16 cellular contexts compared by ENCODE assay signal in genomic region chr2:69717902-69718301, GRCh38. TPM values are rescaled to one million over a fixed set of nuclear protein-coding genes. Genes with fewer than 3 reads are reported as not detected.
A peak's percentile ranks its signal among the peaks of the same experiment; 100 is the strongest.
DNase-seq lines count a peak whose midpoint lies in the region; ATAC-seq and TF ChIP-seq lines count a peak whose summit lies in the region.
"Had no signal": no experiment of that assay in that cellular context is flagged by ENCODE, and none has a peak within 500 bp of the region (broad histone marks: within the 10 kb centered on the region; RNA-seq: fewer than 3 reads in every experiment).

No MANE protein-coding gene starts in this region.

- no peak overlapping the region for H3K4ac ChIP-seq in mesenchymal stem cell (ENCODE audit: low read depth in 1 of 2, low read length in 2 of 2)

- H2BK12ac ChIP-seq in mesenchymal stem cell (ENCODE audit: low read length in 2 of 2) = no peak overlapping the region

- H3K4me3 ChIP-seq in mesenchymal stem cell (ENCODE audit: insufficient read depth in 1 of 2, low read depth in 1 of 2, low read length in 2 of 2) = no peak overlapping the region
- H3K4me3 ChIP-seq: upper lobe of right lung had no signal

- CTCF ChIA-PET in GM10248 (lab: Yijun Ruan, JAX) = interaction anchor here (0.9 to 7.8 kb wide), 8 partner anchors 9 to 157 kb away, joined by 3 to 51 read pairs (median 5); no protein-coding TSS in a partner anchor

- no peak overlapping the region for H4K8ac ChIP-seq in mesenchymal stem cell (ENCODE audit: low read length)

- WGBS in mesenchymal stem cell = 100% methylated on average over 1 of the region's 1 CpG

- no peak overlapping the region for H2AFZ ChIP-seq in mesenchymal stem cell (ENCODE audit: low read depth, low read length)

- H3K4me2 ChIP-seq in mesenchymal stem cell (ENCODE audit: low read length, poor library complexity, severe bottlenecking) = peak overlapping the region; percentile 30

- H3K9ac ChIP-seq in mesenchymal stem cell (ENCODE audit: low read length) = no peak overlapping the region

- H3K36me3 Mint-ChIP-seq in brain = no peaks in the 10 kb centered on the region

- no peak overlapping the region for H3K14ac ChIP-seq in mesenchymal stem cell (ENCODE audit: low read length in 2 of 2)

- H3K23ac ChIP-seq in mesenchymal stem cell (ENCODE audit: low read length in 2 of 2) = no peak overlapping the region

- H3K4me1 Mint-ChIP-seq in brain = peaks cover 21% of the 10 kb centered on the region

- no peak overlapping the region for H4K91ac ChIP-seq in mesenchymal stem cell (ENCODE audit: low read length)

- no peak for TF ChIP-seq CTCF in GM10248 (IDR thresholded peaks at IDR 0.05; ENCODE audit: control extremely low read depth, extremely low read depth, low read depth, missing control alignments)
- TF ChIP-seq CTCF in brain (conservative IDR thresholded peaks at IDR 0.05) = no peak

- H3K4me3 Mint-ChIP-seq in brain = no peak overlapping the region
- H3K4me3 Mint-ChIP-seq: activated T-cell treated with anti-CD3 and anti-CD28 coated beads, Interleukin-2, amount 50 U/mL, for 24 hours had no signal

- DNase-seq in GM10248 (ENCODE audit: extremely low spot score) = peak; percentile 55
- DNase-seq in mesenchymal stem cell = no peak
- no peak for DNase-seq in NCI-H345 treated with DMSO at 0.1 percent for 48 hours (lab: John Stamatoyannopoulos, UW; ENCODE audit: unreplicated experiment)
- DNase-seq in NCI-H2196 (lab: John Stamatoyannopoulos, UW; ENCODE audit: unreplicated experiment) = no peak
- DNase-seq in mucosa of gallbladder (ENCODE audit: low spot score) = no peak
- no peak for DNase-seq in HCEC 1CT
- DNase-seq: activated CD4-positive, alpha-beta T cell treated with anti-CD3 and anti-CD28 coated beads for 48 hours; activated T-cell treated with anti-CD3 and anti-CD28 coated beads, Interleukin-2, amount 50 U/mL, for 24 hours; foreskin fibroblast; NCI-H1048; NCI-H345; stimulated activated CD4-positive, alpha-beta T cell treated with anti-CD3 and anti-CD28 coated beads, Interleukin-2, amount 100 ng/mL, for 24 hours; T-helper 1 cell; upper lobe of right lung had no signal

- peaks cover 19% of the 10 kb centered on the region for H3K4me1 ChIP-seq in mesenchymal stem cell (ENCODE audit: control insufficient read depth, insufficient read depth, low read depth, low read length)
- H3K4me1 ChIP-seq: upper lobe of right lung had no signal

- H2BK120ac ChIP-seq in mesenchymal stem cell (ENCODE audit: low read depth, low read length) = no peak overlapping the region

- H3K79me1 ChIP-seq in mesenchymal stem cell (replicated peaks; ENCODE audit: low read length, poor library complexity, severe bottlenecking) = no peaks in the 10 kb centered on the region

- H3K27me3 ChIP-seq in mesenchymal stem cell (ENCODE audit: control insufficient read depth in 1 of 2, insufficient read depth in 1 of 2, low read length in 2 of 2) = no peaks in the 10 kb centered on the region
- H3K27me3 ChIP-seq: upper lobe of right lung had no signal

- H2BK15ac ChIP-seq in mesenchymal stem cell (ENCODE audit: low read depth, poor library complexity, severe bottlenecking) = no peak overlapping the region

- H3K36me3 ChIP-seq in mesenchymal stem cell (ENCODE audit: control insufficient read depth in 1 of 2, insufficient read depth in 2 of 2, low read depth in 1 of 2, low read length in 2 of 2) = no peaks in the 10 kb centered on the region
- H3K36me3 ChIP-seq: upper lobe of right lung had no signal

- no peak overlapping the region for H2BK5ac ChIP-seq in mesenchymal stem cell (ENCODE audit: low read depth, low read length, poor library complexity, severe bottlenecking)

- H3K9me3 ChIP-seq in mesenchymal stem cell (ENCODE audit: control insufficient read depth, low read length) = no peaks in the 10 kb centered on the region
- H3K9me3 ChIP-seq: upper lobe of right lung had no signal

- peak overlapping the region in 4 of 5 experiments; percentile 62 to 93 (median 74) for H3K27ac Mint-ChIP-seq in brain

- no peak overlapping the region for H2AK5ac ChIP-seq in mesenchymal stem cell (ENCODE audit: low read length, severe bottlenecking)

- H3K9me3 Mint-ChIP-seq in brain = peaks cover 0 to 3% (median 0%) of the 10 kb centered on the region in 5 experiments
- H3K9me3 Mint-ChIP-seq: activated T-cell treated with anti-CD3 and anti-CD28 coated beads, Interleukin-2, amount 50 U/mL, for 24 hours had no signal

- peak; percentile 75 for ATAC-seq in HG03432 (IDR thresholded peaks at IDR 0.05; ENCODE audit: unreplicated experiment)
- ATAC-seq: upper lobe of right lung had no signal

- H3K27me3 Mint-ChIP-seq in brain = peaks cover 4% of the 10 kb centered on the region
- H3K27me3 Mint-ChIP-seq: activated T-cell treated with anti-CD3 and anti-CD28 coated beads, Interleukin-2, amount 50 U/mL, for 24 hours had no signal

- H3K18ac ChIP-seq in mesenchymal stem cell (ENCODE audit: low read depth in 1 of 2, low read length in 2 of 2) = no peak overlapping the region

- POLR2A ChIA-PET in GM10248 (lab: Yijun Ruan, JAX) = no interaction called here

- peak overlapping the region; percentile 35 for H3K27ac ChIP-seq in mesenchymal stem cell (ENCODE audit: low read length, poor library complexity, severe bottlenecking)
- H3K27ac ChIP-seq: upper lobe of right lung had no signal

RNA-seq across cellular contexts. Expression of gene ANXA4, which starts 24.0 kb away (rescaled TPM):
- 13.8 TPM for polyA plus RNA-seq in brain (ENCODE audit: insufficient read depth, low read depth, low replicate concordance)
- polyA plus RNA-seq in mesenchymal stem cell (2013, experiment 1 of 2) = 99.3 TPM
- polyA plus RNA-seq in mesenchymal stem cell (2013, experiment 2 of 2) = 95.9 TPM
- total RNA-seq in mucosa of gallbladder = 2,875 TPM
